1 cellular context compared by ENCODE assay signal in the genomic region with DNA sequence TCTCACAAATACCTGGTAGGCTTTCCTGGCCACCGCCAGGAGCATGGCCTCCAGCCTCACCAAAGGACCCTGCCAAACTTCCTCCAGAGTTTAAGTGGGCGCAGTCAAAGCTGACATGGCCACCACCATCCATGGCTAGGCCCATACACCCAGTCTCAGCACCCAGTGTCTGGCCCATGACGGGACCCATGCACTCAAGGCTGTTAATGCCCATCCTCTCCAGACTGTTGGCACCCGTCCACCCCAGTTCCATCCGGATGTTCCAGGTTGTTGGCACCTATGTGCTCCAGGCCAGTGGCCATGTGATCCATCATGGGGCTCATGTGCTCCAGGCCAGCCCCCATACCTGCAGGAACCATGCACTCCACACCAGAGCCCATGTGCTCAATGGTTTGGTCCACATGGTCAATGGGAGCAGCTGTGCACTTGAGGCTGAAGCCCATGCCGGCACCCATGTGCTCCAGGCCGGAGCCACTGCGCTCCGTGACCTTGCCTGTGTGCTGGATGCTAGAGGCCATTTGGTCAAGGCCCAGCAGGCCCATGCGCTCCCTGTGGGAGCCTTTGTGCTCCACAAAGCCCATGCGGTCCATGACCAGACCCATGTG.
TF ChIP-seq lines count a peak whose summit lies in the region.

No MANE protein-coding gene starts in this region.

TF ChIP-seq in IMR-90, 13 proteins besides CTCF, POLR2A, EP300 and RAD21 (continued from another document):
- TF ChIP-seq ELK1 (IDR thresholded peaks at IDR 0.05; ENCODE audit: borderline replicate concordance, low read depth, low read length): no peak
